In genomic region chr12:92036771-92037453, GRCh38 we compare ENCODE assay signal across 13 cellular contexts.
DNase-seq lines count a peak whose midpoint lies in the region; ATAC-seq, FAIRE-seq and TF ChIP-seq lines count a peak whose summit lies in the region.
"Had no signal": no experiment of that assay in that cellular context is flagged by ENCODE, and none has a peak within 500 bp of the region (broad histone marks: within the 10 kb centered on the region; RNA-seq: fewer than 3 reads in every experiment).

No MANE protein-coding gene starts in this region.

- no peaks in the 10 kb centered on the region for H3K9me1 ChIP-seq in K562 (ENCODE audit: control insufficient read depth, insufficient read depth, low read length)

- whole genome bisulfite sequencing in K562 (ENCODE audit: insufficient coverage, low coverage, missing lambda C conversion rate), result 60% methylated on average over 6 of the region's 6 CpGs

- DNase-seq in AG09309 (ENCODE audit: low read depth), result peak; percentile 20
- peak; percentile 11 for DNase-seq in GM03348 (ENCODE audit: low spot score)
- peak in 1 of 4 experiments; percentile 24 for DNase-seq in K562 (ENCODE audit: extremely low read depth in 1 of 4, low spot score in 3 of 4)
- peak in 1 of 2 donors; percentile 38 for DNase-seq in foreskin keratinocyte
- no peak for DNase-seq in activated CD8-positive, alpha-beta memory T cell treated with anti-CD3 and anti-CD28 coated beads for 24 hours
- no peak for DNase-seq in NCI-H2081 treated with DMSO at 0.1 percent for 48 hours (lab: John Stamatoyannopoulos, UW)
- no peak for DNase-seq in DMS114 treated with DMSO at 0.1 percent for 48 hours (lab: John Stamatoyannopoulos, UW; ENCODE audit: unreplicated experiment)
- DNase-seq: activated CD4-positive, alpha-beta T cell treated with anti-CD3 and anti-CD28 coated beads, Interleukin-2, amount 50 U/mL, for 4 hours; left colon; MG63 had no signal

- in situ Hi-C loops in K562 (cut with MboI), result no loop called here

- BruUV-seq in K562 (replicated peaks; lab: Mats Ljungman, UMichigan), result no TSS peak

- no peaks in the 10 kb centered on the region; the same call in 2 of the 3 replicates for H3K36me3 ChIP-seq in K562 (ENCODE audit: control insufficient read depth, insufficient read depth, low read length)
- H3K36me3 ChIP-seq: gastroesophageal sphincter, MG63 had no signal

- H3K4me3 ChIP-seq in AG09309 (ENCODE audit: control insufficient read depth, low read depth, low read length), result no peak overlapping the region
- no peak overlapping the region for H3K4me3 ChIP-seq in K562
- H3K4me3 ChIP-seq: gastroesophageal sphincter, MG63 had no signal

- no peak for TF ChIP-seq EP300 in K562 (IDR thresholded peaks at IDR 0.05; ENCODE audit: low read length)

- H3K27me3 ChIP-seq in K562 (ENCODE audit: control insufficient read depth in 2 of 2, insufficient read depth in 2 of 2, low read length in 2 of 2) (no peaks in the 10 kb centered on the region), foreskin keratinocyte (no peaks in the 10 kb centered on the region)
- H3K27me3 ChIP-seq: gastroesophageal sphincter, MG63 had no signal

- no peaks in the 10 kb centered on the region for H3K9me3 ChIP-seq in K562 (replicated peaks; ENCODE audit: control insufficient read depth, insufficient read depth, low read depth, low read length)
- H3K9me3 ChIP-seq: gastroesophageal sphincter, MG63 had no signal

- H3K9ac ChIP-seq in K562 (ENCODE audit: insufficient read depth in 1 of 2, low read depth in 2 of 2, low read length in 2 of 2), result no peak overlapping the region

- H4K20me1 ChIP-seq in K562 (replicated peaks; ENCODE audit: control insufficient read depth, insufficient read depth, low read length), result no peaks in the 10 kb centered on the region

- no peak overlapping the region for H3K4me2 ChIP-seq in K562 (ENCODE audit: insufficient read depth, low read length)

- TF ChIP-seq CTCF in AG09309 (IDR thresholded peaks at IDR 0.05; ENCODE audit: control insufficient read depth, insufficient read depth, low read depth, low read length, missing control alignments) (no peak), K562 (IDR thresholded peaks at IDR 0.05 in 2 of 3, conservative IDR thresholded peaks at IDR 0.05 in 1 of 3; ENCODE audit: insufficient read depth in 2 of 3, low read depth in 1 of 3, low read length in 3 of 3) (no peak), foreskin keratinocyte (conservative IDR thresholded peaks at IDR 0.05) (no peak)

- H2AFZ ChIP-seq in K562 (ENCODE audit: low read depth, low read length), result peak overlapping the region; percentile 66

- H3K27ac ChIP-seq in K562 (ENCODE audit: extremely low read depth, low read depth, low read length) (no peak overlapping the region), foreskin keratinocyte (peak overlapping the region; percentile 96)

- ATAC-seq in K562 (no peak; the same call in 2 of the 3 replicates), foreskin keratinocyte (no peak), GM19463 (IDR thresholded peaks at IDR 0.05; ENCODE audit: unreplicated experiment) (no peak)
- ATAC-seq: gastroesophageal sphincter, left colon had no signal

- intact Hi-C loops in K562 (cut with micrococcal nuclease), result no loop called here

- FAIRE-seq in K562 (lab: Jason Lieb, UNC), result no peak
- FAIRE-seq: colon had no signal

- H3K4me1 ChIP-seq in K562 (replicated peaks in 1 of 2; ENCODE audit: control insufficient read depth in 2 of 2, insufficient read depth in 2 of 2, low read length in 2 of 2), result peaks cover 3 to 11% of the 10 kb centered on the region in 2 experiments; a peak in 4 of 5 replicates
- H3K4me1 ChIP-seq in foreskin keratinocyte, result peaks cover 39% of the 10 kb centered on the region

- POLR2A ChIA-PET in K562 (lab: Yijun Ruan, JAX), result no interaction called here

- no peaks in the 10 kb centered on the region for H3K79me2 ChIP-seq in K562 (ENCODE audit: control insufficient read depth, insufficient read depth, low read length)

- no peak for TF ChIP-seq RAD21 in K562 (CRISPR knock-in tag; conservative IDR thresholded peaks at IDR 0.05 in 1 of 2, IDR thresholded peaks at IDR 0.05 in 1 of 2)

- CTCF ChIA-PET in K562 (lab: Yijun Ruan, JAX; ENCODE audit: low intra/inter-chr PET ratio), result no interaction called here

- TF ChIP-seq POLR2A in K562 (conservative IDR thresholded peaks at IDR 0.05), result no peak

TF ChIP-seq in K562, 482 proteins besides CTCF, POLR2A, EP300 and RAD21:
- TF ChIP-seq PBX2 (CRISPR knock-in tag; IDR thresholded peaks at IDR 0.05; ENCODE audit: low read depth) (no peak), PBX2 (tag; conservative IDR thresholded peaks at IDR 0.05; ENCODE audit: low read depth) (no peak), NFIX (CRISPR knock-in tag; IDR thresholded peaks at IDR 0.05; ENCODE audit: low read depth) (peak; percentile 67), CREB5 (CRISPR knock-in tag; IDR thresholded peaks at IDR 0.05) (no peak), NFIC (IDR thresholded peaks at IDR 0.05) (peak; percentile 94)
TF ChIP-seq in K562: peak in this region for 2.

Comparison
In these comparisons a context has a peak if more than half of its experiments do, and no peak if none do; other contexts are left out.
1. DNase-seq: peak in AG09309 (single experiment) and GM03348 (single experiment); none in activated CD8-positive, alpha-beta memory T cell treated with anti-CD3 and anti-CD28 coated beads for 24 hours (single experiment), NCI-H2081 treated with DMSO at 0.1 percent for 48 hours (single experiment) and DMS114 treated with DMSO at 0.1 percent for 48 hours (single experiment).